17 cellular contexts compared by ENCODE assay signal in genomic region chr3:65979152-65979551, GRCh38. TPM values are rescaled to one million over a fixed set of nuclear protein-coding genes. Genes with fewer than 3 reads are reported as not detected.
DNase-seq lines count a peak whose midpoint lies in the region; ATAC-seq, FAIRE-seq and TF ChIP-seq lines count a peak whose summit lies in the region.
"Had no signal": no experiment of that assay in that cellular context is flagged by ENCODE, and none has a peak within 500 bp of the region (broad histone marks: within the 10 kb centered on the region; RNA-seq: fewer than 3 reads in every experiment).

No MANE protein-coding gene starts in this region.

- ATAC-seq in GM18517 (IDR thresholded peaks at IDR 0.05; ENCODE audit: unreplicated experiment), result no peak
- ATAC-seq: activated naive CD4-positive, alpha-beta T cell treated with anti-CD3 and anti-CD28 coated beads, Interleukin-2, amount 50 U/mL, for 72 hours had no signal

- H4K20me1 ChIP-seq in BLaER1 (no peaks in the 10 kb centered on the region), astrocyte (ENCODE audit: insufficient read depth, low read length) (peaks cover 4% of the 10 kb centered on the region)

- H3K27ac ChIP-seq in BLaER1 (peak overlapping the region; percentile 49; the same call in 1 of the 2 replicates), astrocyte (ENCODE audit: low read depth, low read length) (no peak overlapping the region)
- H3K27ac ChIP-seq: PC-9 had no signal

- H3K9me3 Mint-ChIP-seq in astrocyte (ENCODE audit: unreplicated experiment), result no peaks in the 10 kb centered on the region

- TF ChIP-seq CTCF in astrocyte (IDR thresholded peaks at IDR 0.05; ENCODE audit: insufficient read depth, low read depth, low read length) (no peak), foreskin fibroblast (IDR thresholded peaks at IDR 0.05; ENCODE audit: low read depth, low read length) (no peak)

- no peak overlapping the region for H3K9ac ChIP-seq in BLaER1
- no peak overlapping the region for H3K9ac ChIP-seq in astrocyte (ENCODE audit: low read length)

- H3K36me3 ChIP-seq in BLaER1, result peaks cover 4% of the 10 kb centered on the region; the same call in 1 of the 2 replicates
- no peaks in the 10 kb centered on the region for H3K36me3 ChIP-seq in astrocyte (ENCODE audit: insufficient read depth, low read length)
- H3K36me3 ChIP-seq: uterus had no signal

- H3K9me3 ChIP-seq in BLaER1 (no peaks in the 10 kb centered on the region), astrocyte (ENCODE audit: insufficient read depth, low read depth, low read length) (no peaks in the 10 kb centered on the region)
- H3K9me3 ChIP-seq: uterus had no signal

- no peak overlapping the region for H2AFZ ChIP-seq in astrocyte (ENCODE audit: low read depth, low read length)
- H2AFZ ChIP-seq: PC-9 had no signal

- peak overlapping the region; percentile 74 for H3K4me2 ChIP-seq in BLaER1
- H3K4me2 ChIP-seq in astrocyte (ENCODE audit: low read length), result peak overlapping the region; percentile 21
- H3K4me2 ChIP-seq: PC-9 had no signal

- DNase-seq in astrocyte (ENCODE audit: low read depth), result peak; percentile 88
- DNase-seq in foreskin fibroblast, result peak; percentile 89 to 93
- peak; percentile 42 for DNase-seq in pons (ENCODE audit: low spot score)
- DNase-seq in SHP77 treated with DMSO at 0.1 percent for 48 hours (lab: John Stamatoyannopoulos, UW), result no peak
- no peak for DNase-seq in NCI-H2196 treated with DMSO at 0.1 percent for 48 hours (lab: John Stamatoyannopoulos, UW; ENCODE audit: unreplicated experiment)
- no peak for DNase-seq in DMS153 (lab: John Stamatoyannopoulos, UW)
- DNase-seq: CD8-positive, alpha-beta memory T cell; effector memory CD4-positive, alpha-beta T cell; naive B cell; NCI-H345; PC-9; stimulated activated CD4-positive, alpha-beta T cell treated with anti-CD3 and anti-CD28 coated beads, Interleukin-12 subunit alpha, Interleukin-12 subunit beta, amount 100 ng/mL, for 4 hours; T-helper 9 cell; uterus had no signal

- H3K79me2 ChIP-seq in astrocyte (ENCODE audit: insufficient read depth, low read length), result no peaks in the 10 kb centered on the region

- H3K36me3 Mint-ChIP-seq in astrocyte (ENCODE audit: low read depth, unreplicated experiment), result peaks cover 2% of the 10 kb centered on the region
- H3K36me3 Mint-ChIP-seq: activated naive CD4-positive, alpha-beta T cell treated with anti-CD3 and anti-CD28 coated beads, Interleukin-2, amount 50 U/mL, for 72 hours; CD8-positive, alpha-beta memory T cell; naive B cell had no signal

- no peaks in the 10 kb centered on the region for H3K27me3 Mint-ChIP-seq in astrocyte (ENCODE audit: low read depth, unreplicated experiment)
- H3K27me3 Mint-ChIP-seq: naive B cell had no signal

- H3K4me1 Mint-ChIP-seq in astrocyte (ENCODE audit: low read depth, unreplicated experiment), result peaks cover 13% of the 10 kb centered on the region
- H3K4me1 Mint-ChIP-seq: CD8-positive, alpha-beta memory T cell; naive B cell had no signal

- peak; percentile 5 for FAIRE-seq in astrocyte (lab: Jason Lieb, UNC)

- H3K4me3 ChIP-seq in BLaER1, result no peak overlapping the region
- no peak overlapping the region for H3K4me3 ChIP-seq in astrocyte (ENCODE audit: insufficient read depth, low read depth, low read length)
- no peak overlapping the region for H3K4me3 ChIP-seq in foreskin fibroblast (ENCODE audit: low read depth in 1 of 2, low read length in 2 of 2)
- H3K4me3 ChIP-seq: PC-9, uterus had no signal

- H3K4me1 ChIP-seq in BLaER1 (peaks cover 21% of the 10 kb centered on the region), astrocyte (ENCODE audit: insufficient read depth, low read length) (peaks cover 9% of the 10 kb centered on the region)
- H3K4me1 ChIP-seq: uterus had no signal

- H3K4me3 Mint-ChIP-seq in astrocyte (ENCODE audit: unreplicated experiment), result no peak overlapping the region
- H3K4me3 Mint-ChIP-seq: CD8-positive, alpha-beta memory T cell; naive B cell had no signal

- H3K27me3 ChIP-seq in BLaER1 (no peaks in the 10 kb centered on the region), astrocyte (ENCODE audit: insufficient read depth, low read length) (no peaks in the 10 kb centered on the region)
- H3K27me3 ChIP-seq: uterus had no signal

- H3K27ac Mint-ChIP-seq in astrocyte (ENCODE audit: unreplicated experiment), result no peak overlapping the region
- H3K27ac Mint-ChIP-seq: activated naive CD4-positive, alpha-beta T cell treated with anti-CD3 and anti-CD28 coated beads, Interleukin-2, amount 50 U/mL, for 72 hours; CD8-positive, alpha-beta memory T cell; naive B cell had no signal

RNA-seq across cellular contexts. Expression of gene MAGI1, which starts 59.6 kb away (rescaled TPM):
- total RNA-seq in astrocyte, result 27.4 and 31.8 TPM in 2 replicates

Comparison
In these comparisons a context has a peak if more than half of its experiments do, and no peak if none do; other contexts are left out.
1. DNase-seq: peak in astrocyte (single experiment), foreskin fibroblast (2 of 2) and pons (single experiment); none in SHP77 treated with DMSO at 0.1 percent for 48 hours (single experiment), NCI-H2196 treated with DMSO at 0.1 percent for 48 hours (single experiment) and DMS153 (single experiment).